In the genomic region with DNA sequence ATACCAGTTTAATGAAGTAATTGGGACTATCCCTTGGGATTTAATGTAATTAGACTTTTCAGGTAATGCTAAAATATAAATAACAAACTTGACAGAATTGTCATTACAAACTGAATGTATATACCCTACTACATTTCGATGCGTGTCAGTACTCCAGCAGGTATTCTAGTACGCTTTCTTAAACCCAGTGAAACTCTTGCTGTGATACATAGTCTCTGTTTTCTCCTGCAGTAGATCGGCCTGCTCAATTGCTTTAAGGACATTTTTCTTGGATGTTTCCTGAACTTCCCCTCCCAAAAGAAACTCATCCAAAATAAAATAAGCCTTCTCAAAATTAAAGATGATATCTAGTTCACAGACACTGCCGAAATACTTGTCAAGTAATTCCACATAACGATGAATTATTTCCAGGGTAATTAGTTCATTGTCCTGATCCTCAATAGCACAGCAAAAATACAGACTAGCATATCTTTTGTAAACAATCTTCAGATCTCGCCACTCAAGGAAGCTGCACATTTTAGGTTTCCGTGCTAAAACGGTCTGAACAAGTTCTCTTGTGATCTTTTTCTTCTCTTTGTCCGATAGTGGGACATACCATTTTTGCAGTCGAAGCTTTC, we compare ENCODE assay signal across 11 cellular contexts. TPM values are rescaled to one million over a fixed set of nuclear protein-coding genes. Genes with fewer than 3 reads are reported as not detected.
A peak's percentile ranks its signal among the peaks of the same experiment; 100 is the strongest.
DNase-seq lines count a peak whose midpoint lies in the region; ATAC-seq, FAIRE-seq and TF ChIP-seq lines count a peak whose summit lies in the region.
"Not testable (repeated sequence)": the region's sequence is repeated elsewhere in the genome, so short reads cannot be mapped to it uniquely, and the experiment has no call there.
"Had no signal": no experiment of that assay in that cellular context is flagged by ENCODE, and none has a peak within 500 bp of the region (broad histone marks: within the 10 kb centered on the region; RNA-seq: fewer than 3 reads in every experiment).

No MANE protein-coding gene starts in this region.

- H3K4me1 ChIP-seq in keratinocyte (ENCODE audit: control insufficient read depth, extremely low read depth, insufficient read depth, low read length); smooth muscle cell (ENCODE audit: low read depth): not testable (repeated sequence)

- CTCF ChIA-PET in AG04450 (lab: Charles Lee); activated naive CD4-positive, alpha-beta T cell treated with anti-CD3 and anti-CD28 coated beads, Interleukin-2, amount 10 ng/mL, durations not matched to agents 7 days and 5 days (lab: Charles Lee): not testable (repeated sequence)

- H3K4me3 ChIP-seq in AG04450 (ENCODE audit: low read depth, low read length): peak overlapping the region; percentile 38
- peak overlapping the region in 1 of 3 experiments; percentile 43 for H3K4me3 ChIP-seq in keratinocyte (ENCODE audit: control insufficient read depth in 2 of 3, extremely low read depth in 1 of 3, insufficient read depth in 2 of 3, low read depth in 1 of 3, low read length in 3 of 3)
- H3K4me3 ChIP-seq in smooth muscle cell: not testable (repeated sequence)

- H3K27ac ChIP-seq in AG04450 (ENCODE audit: low read depth, low read length); keratinocyte (ENCODE audit: control insufficient read depth, insufficient read depth, low read length): not testable (repeated sequence)
- H3K27ac ChIP-seq in smooth muscle cell (ENCODE audit: low read depth): peak overlapping the region; percentile 78

- TF ChIP-seq CTCF in AG04450 (IDR thresholded peaks at IDR 0.05; ENCODE audit: low read depth, low read length); keratinocyte (optimal IDR thresholded peaks at IDR 0.05 in 1 of 3, IDR thresholded peaks at IDR 0.05 in 1 of 3, conservative IDR thresholded peaks at IDR 0.05 in 1 of 3; ENCODE audit: extremely low read depth in 1 of 3, insufficient read depth in 2 of 3, low read length in 3 of 3); smooth muscle cell (IDR thresholded peaks at IDR 0.05; ENCODE audit: borderline replicate concordance, insufficient read depth, poor library complexity, severe bottlenecking): not testable (repeated sequence)

- H3K9me1 ChIP-seq in keratinocyte (ENCODE audit: control insufficient read depth, extremely low read depth, insufficient read depth, low read length): not testable (repeated sequence)

- ATAC-seq in GM18498 (IDR thresholded peaks at IDR 0.05; ENCODE audit: unreplicated experiment): peak; percentile 19
- ATAC-seq in effector memory CD8-positive, alpha-beta T cell (replicated peaks): not testable (repeated sequence)

- peak; percentile 92 for FAIRE-seq in HTR-8/SVneo (lab: Jason Lieb, UNC)
- FAIRE-seq in keratinocyte (lab: Jason Lieb, UNC): not testable (repeated sequence)

- H3K27me3 Mint-ChIP-seq in T-helper 1 cell treated with Interleukin-12 subunit alpha and Interleukin-12 subunit beta and Interleukin-4 antibody, amounts not matched to agents 30 μg/mL and 1 μg/mL, for 36 hours (ENCODE audit: low read depth): peaks cover 45% of the 10 kb centered on the region
- H3K27me3 Mint-ChIP-seq in activated naive CD4-positive, alpha-beta T cell treated with anti-CD3 and anti-CD28 coated beads, Interleukin-2, amount 10 ng/mL, durations not matched to agents 7 days and 5 days: peaks cover 35% of the 10 kb centered on the region
- peaks cover 49 to 56% of the 10 kb centered on the region in 2 donors for H3K27me3 Mint-ChIP-seq in effector memory CD8-positive, alpha-beta T cell

- not testable (repeated sequence) for H3K27me3 ChIP-seq in AG04450 (ENCODE audit: control insufficient read depth, insufficient read depth, low read length); keratinocyte (ENCODE audit: control insufficient read depth, extremely low read depth, insufficient read depth, low read length); smooth muscle cell (ENCODE audit: low read depth)

- H3F3A ChIP-seq in smooth muscle cell (ENCODE audit: low read depth): not testable (repeated sequence)

- H4K20me1 ChIP-seq in keratinocyte (ENCODE audit: control insufficient read depth, extremely low read depth, insufficient read depth, low read length); smooth muscle cell (ENCODE audit: low read depth): not testable (repeated sequence)

- not testable (repeated sequence) for H3K9me3 ChIP-seq in AG04450 (ENCODE audit: control insufficient read depth, insufficient read depth, low read length); keratinocyte (ENCODE audit: control insufficient read depth, low read depth, low read length); smooth muscle cell (replicated peaks; ENCODE audit: low read depth)

- H3K36me3 Mint-ChIP-seq in T-helper 1 cell treated with Interleukin-12 subunit alpha and Interleukin-12 subunit beta and Interleukin-4 antibody, amounts not matched to agents 30 μg/mL and 1 μg/mL, for 36 hours (ENCODE audit: low read depth); activated naive CD4-positive, alpha-beta T cell treated with anti-CD3 and anti-CD28 coated beads, Interleukin-2, amount 10 ng/mL, durations not matched to agents 7 days and 5 days; effector memory CD8-positive, alpha-beta T cell (ENCODE audit: insufficient read depth): not testable (repeated sequence)

- H3K9ac ChIP-seq in keratinocyte (ENCODE audit: control insufficient read depth, extremely low read depth, insufficient read depth, low read length) (peak overlapping the region; percentile 44), smooth muscle cell (ENCODE audit: low read depth) (peak overlapping the region; percentile 17)

- H3K79me2 ChIP-seq in keratinocyte (ENCODE audit: control insufficient read depth, insufficient read depth, low read length); smooth muscle cell (ENCODE audit: low read depth): not testable (repeated sequence)

- WGBS in smooth muscle cell (ENCODE audit: low lambda C conversion rate): 67% methylated on average over 11 of the region's 11 CpGs

- peak overlapping the region; percentile 82 for H3K4me2 ChIP-seq in keratinocyte (ENCODE audit: control insufficient read depth, extremely low read depth, insufficient read depth, low read depth, low read length)
- peak overlapping the region; percentile 76 for H3K4me2 ChIP-seq in smooth muscle cell

- POLR2A ChIA-PET in AG04450 (lab: Yijun Ruan, JAX): not testable (repeated sequence)

- H3K9me3 Mint-ChIP-seq in T-helper 1 cell treated with Interleukin-12 subunit alpha and Interleukin-12 subunit beta and Interleukin-4 antibody, amounts not matched to agents 30 μg/mL and 1 μg/mL, for 36 hours; activated naive CD4-positive, alpha-beta T cell treated with anti-CD3 and anti-CD28 coated beads, Interleukin-2, amount 10 ng/mL, durations not matched to agents 7 days and 5 days; effector memory CD8-positive, alpha-beta T cell: not testable (repeated sequence)

- not testable (repeated sequence) for DNase-seq in AG04450 (ENCODE audit: low read depth, low spot score); HTR-8/SVneo (ENCODE audit: insufficient read length, low spot score); activated naive CD4-positive, alpha-beta T cell treated with anti-CD3 and anti-CD28 coated beads, Interleukin-2, amount 10 ng/mL, durations not matched to agents 7 days and 5 days; effector memory CD8-positive, alpha-beta T cell; keratinocyte (ENCODE audit: low read depth, low spot score); smooth muscle cell (lab: John Stamatoyannopoulos, UW; ENCODE audit: unreplicated experiment)

- H3K4me1 Mint-ChIP-seq in T-helper 1 cell treated with Interleukin-12 subunit alpha and Interleukin-12 subunit beta and Interleukin-4 antibody, amounts not matched to agents 30 μg/mL and 1 μg/mL, for 36 hours (ENCODE audit: low read depth): peaks cover 16% of the 10 kb centered on the region
- peaks cover 19% of the 10 kb centered on the region for H3K4me1 Mint-ChIP-seq in activated naive CD4-positive, alpha-beta T cell treated with anti-CD3 and anti-CD28 coated beads, Interleukin-2, amount 10 ng/mL, durations not matched to agents 7 days and 5 days
- not testable (repeated sequence) for H3K4me1 Mint-ChIP-seq in effector memory CD8-positive, alpha-beta T cell (ENCODE audit: low read depth in 2 of 2)

- not testable (repeated sequence) for H3K27ac Mint-ChIP-seq in T-helper 1 cell treated with Interleukin-12 subunit alpha and Interleukin-12 subunit beta and Interleukin-4 antibody, amounts not matched to agents 30 μg/mL and 1 μg/mL, for 36 hours; activated naive CD4-positive, alpha-beta T cell treated with anti-CD3 and anti-CD28 coated beads, Interleukin-2, amount 10 ng/mL, durations not matched to agents 7 days and 5 days; effector memory CD8-positive, alpha-beta T cell

- not testable (repeated sequence) for H3K36me3 ChIP-seq in keratinocyte (ENCODE audit: control insufficient read depth in 2 of 2, extremely low read depth in 1 of 2, insufficient read depth in 2 of 2, low read length in 2 of 2); smooth muscle cell (ENCODE audit: low read depth)

- H3K4me3 Mint-ChIP-seq in T-helper 1 cell treated with Interleukin-12 subunit alpha and Interleukin-12 subunit beta and Interleukin-4 antibody, amounts not matched to agents 30 μg/mL and 1 μg/mL, for 36 hours: peak overlapping the region; percentile 61
- H3K4me3 Mint-ChIP-seq in activated naive CD4-positive, alpha-beta T cell treated with anti-CD3 and anti-CD28 coated beads, Interleukin-2, amount 10 ng/mL, durations not matched to agents 7 days and 5 days: peak overlapping the region; percentile 56
- peak overlapping the region; percentile 3 to 51 for H3K4me3 Mint-ChIP-seq in effector memory CD8-positive, alpha-beta T cell

- dilution Hi-C loops in keratinocyte (cut with MboI; ENCODE audit: extremely low pct_ligation_motif_present, low sequenced_read_pairs): not testable (repeated sequence)

- H2AFZ ChIP-seq in keratinocyte (ENCODE audit: control insufficient read depth, low read length): peak overlapping the region; percentile 85
- H2AFZ ChIP-seq in smooth muscle cell (ENCODE audit: low read depth): peak overlapping the region; percentile 54

RNA-seq across cellular contexts. Expression of a gene that starts 23.4 kb away (rescaled TPM):
- polyA plus RNA-seq in AG04450 (2011; rRNA removed) (23.5 and 23.7 TPM in 2 replicates), keratinocyte (11.7 to 16.1 TPM (median 11.8 TPM) in 3 replicates), smooth muscle cell (14.4 and 14.7 TPM in 2 replicates)
- polyA minus RNA-seq in AG04450 (2011; rRNA and poly(A)+ RNA removed): 35.7 and 42.3 TPM in 2 replicates
- polyA plus RNA-seq in keratinocyte (2011; ENCODE audit: low read depth): 5.8 TPM
- polyA plus RNA-seq in keratinocyte (2011; cell fraction: cytosol; rRNA removed): 8.0 and 9.8 TPM in 2 replicates
- polyA plus RNA-seq in keratinocyte (2011; cell fraction: nucleus; rRNA removed): 38.5 and 39.9 TPM in 2 replicates
- polyA plus RNA-seq in keratinocyte (2012; ENCODE audit: low replicate concordance): 9.2 and 9.4 TPM in 2 replicates
- 16.3 to 24.0 TPM (median 23.7 TPM) in 3 replicates for polyA minus RNA-seq in keratinocyte
- 26.9 TPM for polyA minus RNA-seq in keratinocyte (2011; cell fraction: cytosol; rRNA and poly(A)+ RNA removed)
- polyA minus RNA-seq in keratinocyte (2011; cell fraction: nucleus; rRNA and poly(A)+ RNA removed): 24.2 and 27.5 TPM in 2 replicates
- total RNA-seq in smooth muscle cell: 21.9 and 22.8 TPM in 2 replicates

RNA-seq across cellular contexts. Expression of a gene that starts 47.6 kb away (rescaled TPM):
- polyA plus RNA-seq in AG04450 (2011; rRNA removed): not detected in 2 replicates
- not detected in 2 replicates for polyA minus RNA-seq in AG04450 (2011; rRNA and poly(A)+ RNA removed)
- not detected in 3 replicates for polyA plus RNA-seq in keratinocyte
- polyA plus RNA-seq in keratinocyte (2011; ENCODE audit: low read depth): not detected
- polyA plus RNA-seq in keratinocyte (2011; cell fraction: cytosol; rRNA removed): not detected in 2 replicates
- polyA plus RNA-seq in keratinocyte (2011; cell fraction: nucleus; rRNA removed): not detected in 2 replicates
- not detected in 2 replicates for polyA plus RNA-seq in keratinocyte (2012; ENCODE audit: low replicate concordance)
- not detected in 3 replicates for polyA minus RNA-seq in keratinocyte
- polyA minus RNA-seq in keratinocyte (2011; cell fraction: cytosol; rRNA and poly(A)+ RNA removed): not detected
- not detected in 2 replicates for polyA minus RNA-seq in keratinocyte (2011; cell fraction: nucleus; rRNA and poly(A)+ RNA removed)
- not detected in 2 replicates for total RNA-seq in smooth muscle cell
- polyA plus RNA-seq in smooth muscle cell: 0.87 TPM in 1 of 2 replicates, not detected in the other
- total RNA-seq: A172, kidney epithelial cell, vagina had no signal
